8 cellular contexts compared by ENCODE assay signal in genomic region chr4:101347267-101347556, GRCh38. TPM values are rescaled to one million over a fixed set of nuclear protein-coding genes. Genes with fewer than 3 reads are reported as not detected.
DNase-seq lines count a peak whose midpoint lies in the region; ATAC-seq and TF ChIP-seq lines count a peak whose summit lies in the region.

Gene PPP3CA (minus strand): TSS chr4:101347526.

- H3K27me3 ChIP-seq in layer of hippocampus (ENCODE audit: control insufficient read depth, insufficient read depth, low read length): no peaks in the 10 kb centered on the region

- peaks cover 0 to 9% of the 10 kb centered on the region in 2 donors for H3K36me3 Mint-ChIP-seq in activated T-cell treated with anti-CD3 and anti-CD28 coated beads, Interleukin-2, amount 50 U/mL, for 72 hours (ENCODE audit: insufficient read depth in 2 of 2)

- no peak for ATAC-seq in activated T-cell treated with anti-CD3 and anti-CD28 coated beads, Interleukin-2, amount 50 U/mL, for 72 hours (replicated peaks in 1 of 2)
- ATAC-seq in HG03354 (IDR thresholded peaks at IDR 0.05; ENCODE audit: poor library complexity, severe bottlenecking, unreplicated experiment): peak; percentile 31

- H3K4me1 Mint-ChIP-seq in activated T-cell treated with anti-CD3 and anti-CD28 coated beads, Interleukin-2, amount 50 U/mL, for 72 hours (ENCODE audit: low read depth): peaks cover 24% of the 10 kb centered on the region

- H3K27ac ChIP-seq in layer of hippocampus (ENCODE audit: low read depth, low read length) (peak within 1 kb of the TSS; percentile 99), substantia nigra (ENCODE audit: low read depth, low read length, poor library complexity, severe bottlenecking) (peak within 1 kb of the TSS; percentile 97)

- in situ Hi-C loops in astrocyte of the spinal cord (cut with HindIII; ENCODE audit: low sequenced_read_pairs): no loop called here

- no peaks in the 10 kb centered on the region for H3K9me3 Mint-ChIP-seq in activated T-cell treated with anti-CD3 and anti-CD28 coated beads, Interleukin-2, amount 50 U/mL, for 72 hours

- peak within 1 kb of the TSS; percentile 84 for H3K4me3 ChIP-seq in astrocyte of the spinal cord (ENCODE audit: low read depth, low read length)

- DNase-seq in activated T-cell treated with anti-CD3 and anti-CD28 coated beads, Interleukin-2, amount 50 U/mL, for 72 hours: no peak
- no peak for DNase-seq in activated T-cell treated with anti-CD3 and anti-CD28 coated beads for 4 hours
- no peak for DNase-seq in astrocyte of the spinal cord (ENCODE audit: low read depth, low spot score)
- no peak for DNase-seq in substantia nigra (lab: John Stamatoyannopoulos, UW)
- no peak for DNase-seq in C1 segment of cervical spinal cord (lab: John Stamatoyannopoulos, UW)
- DNase-seq in NCI-H1417 (lab: John Stamatoyannopoulos, UW): no peak

- peaks cover 37% of the 10 kb centered on the region for H3K27me3 Mint-ChIP-seq in activated T-cell treated with anti-CD3 and anti-CD28 coated beads, Interleukin-2, amount 50 U/mL, for 72 hours (ENCODE audit: low read depth)

- peak within 1 kb of the TSS; percentile 82 for H3K27ac Mint-ChIP-seq in activated T-cell treated with anti-CD3 and anti-CD28 coated beads, Interleukin-2, amount 50 U/mL, for 72 hours

- H3K4me3 Mint-ChIP-seq in activated T-cell treated with anti-CD3 and anti-CD28 coated beads, Interleukin-2, amount 50 U/mL, for 72 hours: peak within 1 kb of the TSS; percentile 97 to 99

- no peak for TF ChIP-seq CTCF in astrocyte of the spinal cord (IDR thresholded peaks at IDR 0.05; ENCODE audit: low read depth, low read length)

RNA-seq across cellular contexts. Expression of gene PPP3CA, which starts in this region (rescaled TPM):
- total RNA-seq in activated T-cell treated with anti-CD3 and anti-CD28 coated beads, Interleukin-2, amount 50 U/mL, for 72 hours: 10 to 100 TPM; 11.3 to 15.6 TPM
